1 cellular context compared by ENCODE assay signal in the genomic region with DNA sequence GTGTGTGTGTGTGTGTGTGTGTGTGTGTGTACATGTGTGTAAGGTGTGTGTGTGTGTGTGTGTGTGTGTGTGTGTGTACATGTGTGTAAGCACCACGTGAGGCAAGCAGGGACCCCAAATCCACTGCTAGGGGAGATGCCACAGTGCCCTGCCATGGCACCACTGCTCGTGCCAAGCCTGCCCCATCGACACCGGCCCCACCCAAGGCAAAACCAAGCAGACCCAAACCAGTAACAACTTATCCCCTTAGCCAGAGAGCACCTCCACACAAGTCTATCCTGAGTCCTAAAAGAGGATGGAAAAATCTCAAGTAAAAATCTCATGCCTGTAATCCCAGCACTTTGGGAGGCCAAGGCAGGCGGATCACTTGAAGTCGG.
TF ChIP-seq lines count a peak whose summit lies in the region.

No MANE protein-coding gene starts in this region.

TF ChIP-seq in IMR-90, 13 proteins besides CTCF, POLR2A, EP300 and RAD21:
- no peak for TF ChIP-seq RCOR1 (IDR thresholded peaks at IDR 0.05; ENCODE audit: insufficient replicate concordance, low read length)
TF ChIP-seq in IMR-90: peak in this region for 0.
